16 cellular contexts compared by ENCODE assay signal in the genomic region with DNA sequence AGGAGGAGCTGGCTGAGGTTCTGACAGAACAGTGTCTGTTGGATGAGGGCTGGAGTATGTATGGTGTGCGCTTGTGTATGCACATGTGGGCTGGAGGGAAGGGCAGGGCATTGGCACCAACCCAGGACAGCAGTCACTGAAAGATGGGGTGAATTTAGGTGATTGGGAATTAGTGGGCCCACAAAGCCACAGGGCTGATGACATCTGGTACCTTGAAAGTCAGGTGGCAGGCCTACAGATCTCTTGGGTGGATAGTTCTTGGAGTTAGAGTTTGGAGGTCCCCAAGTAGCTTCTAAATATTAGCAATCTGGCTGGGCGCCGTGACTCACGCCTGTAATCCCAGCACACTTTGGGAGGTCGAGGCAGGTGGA. TPM values are rescaled to one million over a fixed set of nuclear protein-coding genes. Genes with fewer than 3 reads are reported as not detected.
DNase-seq lines count a peak whose midpoint lies in the region; ATAC-seq and TF ChIP-seq lines count a peak whose summit lies in the region.
"Had no signal": no experiment of that assay in that cellular context is flagged by ENCODE, and none has a peak within 500 bp of the region (broad histone marks: within the 10 kb centered on the region; RNA-seq: fewer than 3 reads in every experiment).

No MANE protein-coding gene starts in this region.

- H3K27ac Mint-ChIP-seq in activated naive CD8-positive, alpha-beta T cell: peak overlapping the region; percentile 73
- no peak overlapping the region for H3K27ac Mint-ChIP-seq in activated naive CD8-positive, alpha-beta T cell treated with anti-CD3 and anti-CD28 coated beads, Interleukin-2, amount 50 U/mL, for 24 hours
- H3K27ac Mint-ChIP-seq in activated CD4-positive, alpha-beta memory T cell treated with anti-CD3 and anti-CD28 coated beads for 36 hours: peak overlapping the region; percentile 26
- H3K27ac Mint-ChIP-seq in memory B cell: peak overlapping the region; percentile 1
- peak overlapping the region; percentile 22 for H3K27ac Mint-ChIP-seq in type B pancreatic cell

- no peaks in the 10 kb centered on the region for H3K27me3 ChIP-seq in body of pancreas
- H3K27me3 ChIP-seq: esophagus squamous epithelium, neutrophil had no signal

- H3K9me3 Mint-ChIP-seq in activated naive CD8-positive, alpha-beta T cell (ENCODE audit: low read depth): no peaks in the 10 kb centered on the region
- no peaks in the 10 kb centered on the region for H3K9me3 Mint-ChIP-seq in activated naive CD8-positive, alpha-beta T cell treated with anti-CD3 and anti-CD28 coated beads, Interleukin-2, amount 50 U/mL, for 24 hours
- H3K9me3 Mint-ChIP-seq in activated CD4-positive, alpha-beta memory T cell treated with anti-CD3 and anti-CD28 coated beads for 36 hours: no peaks in the 10 kb centered on the region
- H3K9me3 Mint-ChIP-seq in memory B cell (no peaks in the 10 kb centered on the region), type B pancreatic cell (peaks cover 6% of the 10 kb centered on the region)

- no peak overlapping the region for H3K4me3 Mint-ChIP-seq in activated naive CD8-positive, alpha-beta T cell
- no peak overlapping the region for H3K4me3 Mint-ChIP-seq in activated naive CD8-positive, alpha-beta T cell treated with anti-CD3 and anti-CD28 coated beads, Interleukin-2, amount 50 U/mL, for 24 hours
- H3K4me3 Mint-ChIP-seq in activated CD4-positive, alpha-beta memory T cell treated with anti-CD3 and anti-CD28 coated beads for 36 hours: no peak overlapping the region
- H3K4me3 Mint-ChIP-seq in memory B cell: no peak overlapping the region
- no peak overlapping the region for H3K4me3 Mint-ChIP-seq in type B pancreatic cell

- H3K36me3 ChIP-seq in body of pancreas (replicated peaks in 1 of 2; ENCODE audit: insufficient read depth in 1 of 2, low read depth in 2 of 2): peaks cover 0 to 2% of the 10 kb centered on the region in 2 donors

- ATAC-seq in activated naive CD8-positive, alpha-beta T cell treated with anti-CD3 and anti-CD28 coated beads, Interleukin-2, amount 50 U/mL, for 24 hours: no peak
- ATAC-seq in memory B cell (ENCODE audit: low read depth) (no peak), body of pancreas (no peak)

- TF ChIP-seq CTCF in type B pancreatic cell (conservative IDR thresholded peaks at IDR 0.05) (no peak), body of pancreas (IDR thresholded peaks at IDR 0.05) (no peak)

- no peaks in the 10 kb centered on the region for H3K9me3 ChIP-seq in body of pancreas
- H3K9me3 ChIP-seq: esophagus squamous epithelium, neutrophil had no signal

- WGBS in body of pancreas, 2 donors: 38 to 91% methylated on average over 1 to 5 of the region's 5 CpGs

- no peak for TF ChIP-seq POLR2A in body of pancreas (IDR thresholded peaks at IDR 0.05)

- H3K27ac ChIP-seq in body of pancreas: no peak overlapping the region
- H3K27ac ChIP-seq: esophagus squamous epithelium, neutrophil had no signal

- no peaks in the 10 kb centered on the region for H3K36me3 Mint-ChIP-seq in activated naive CD8-positive, alpha-beta T cell
- peaks cover 10% of the 10 kb centered on the region for H3K36me3 Mint-ChIP-seq in activated naive CD8-positive, alpha-beta T cell treated with anti-CD3 and anti-CD28 coated beads, Interleukin-2, amount 50 U/mL, for 24 hours (ENCODE audit: low read depth)
- H3K36me3 Mint-ChIP-seq in activated CD4-positive, alpha-beta memory T cell treated with anti-CD3 and anti-CD28 coated beads for 36 hours: peaks cover 19% of the 10 kb centered on the region
- H3K36me3 Mint-ChIP-seq in memory B cell (peaks cover 2% of the 10 kb centered on the region), type B pancreatic cell (peaks cover 15% of the 10 kb centered on the region)

- peaks cover 40% of the 10 kb centered on the region for H3K4me1 Mint-ChIP-seq in activated naive CD8-positive, alpha-beta T cell (ENCODE audit: low read depth)
- H3K4me1 Mint-ChIP-seq in activated naive CD8-positive, alpha-beta T cell treated with anti-CD3 and anti-CD28 coated beads, Interleukin-2, amount 50 U/mL, for 24 hours: peaks cover 58% of the 10 kb centered on the region
- H3K4me1 Mint-ChIP-seq in activated CD4-positive, alpha-beta memory T cell treated with anti-CD3 and anti-CD28 coated beads for 36 hours (ENCODE audit: low read depth): peaks cover 45% of the 10 kb centered on the region
- peaks cover 20% of the 10 kb centered on the region for H3K4me1 Mint-ChIP-seq in memory B cell
- peaks cover 24% of the 10 kb centered on the region for H3K4me1 Mint-ChIP-seq in type B pancreatic cell (ENCODE audit: unreplicated experiment)

- intact Hi-C loops in activated CD4-positive, alpha-beta memory T cell treated with anti-CD3 and anti-CD28 coated beads for 36 hours (cut with micrococcal nuclease): loop anchor here (10.0 kb wide), 1 partner anchor 760 kb away; the partner anchor contains the start of gene GFPT1
- intact Hi-C loops in body of pancreas (cut with DNase I): loop anchor here (10.0 kb wide), 1 partner anchor 60 kb away; the partner anchor contains the start of gene PCBP1

- POLR2A ChIA-PET in activated CD4-positive, alpha-beta memory T cell treated with anti-CD3 and anti-CD28 coated beads for 36 hours (lab: Charles Lee): interaction anchor here (0.6 to 4.8 kb wide), 2 partner anchors 41 to 59 kb away, joined by 4 to 86 read pairs; partner anchors contain the start of gene PCBP1

- CTCF ChIA-PET in activated CD4-positive, alpha-beta memory T cell treated with anti-CD3 and anti-CD28 coated beads for 36 hours (lab: Charles Lee): interaction anchor here (0.5 to 1.1 kb wide), 4 partner anchors 12 to 420 kb away, joined by 3 to 4 read pairs (median 3); no protein-coding TSS in a partner anchor

- H3K4me1 ChIP-seq in body of pancreas: peaks cover 26% of the 10 kb centered on the region

- no peak for DNase-seq in activated naive CD8-positive, alpha-beta T cell treated with anti-CD3 and anti-CD28 coated beads, Interleukin-2, amount 50 U/mL, for 24 hours
- DNase-seq in activated CD4-positive, alpha-beta memory T cell treated with anti-CD3 and anti-CD28 coated beads for 36 hours: no peak
- no peak for DNase-seq in memory B cell (ENCODE audit: low spot score in 2 of 2)
- no peak for DNase-seq in type B pancreatic cell (ENCODE audit: extremely low spot score, unreplicated experiment)
- no peak for DNase-seq in body of pancreas
- DNase-seq in NCI-H2107 treated with DMSO at 0.1 percent for 48 hours (lab: John Stamatoyannopoulos, UW; ENCODE audit: unreplicated experiment): no peak
- DNase-seq: amniotic stem cell; central memory CD4-positive, alpha-beta T cell; COR-L47; esophagus squamous epithelium; KBM-7; NCI-H187 treated with DMSO at 0.1 percent for 48 hours; NCI-H226; T1000 had no signal

- no peak overlapping the region for H3K4me3 ChIP-seq in body of pancreas
- H3K4me3 ChIP-seq: esophagus squamous epithelium had no signal

- no peaks in the 10 kb centered on the region for H3K27me3 Mint-ChIP-seq in activated naive CD8-positive, alpha-beta T cell
- peaks cover 2% of the 10 kb centered on the region for H3K27me3 Mint-ChIP-seq in activated naive CD8-positive, alpha-beta T cell treated with anti-CD3 and anti-CD28 coated beads, Interleukin-2, amount 50 U/mL, for 24 hours
- H3K27me3 Mint-ChIP-seq in activated CD4-positive, alpha-beta memory T cell treated with anti-CD3 and anti-CD28 coated beads for 36 hours: no peaks in the 10 kb centered on the region
- no peaks in the 10 kb centered on the region for H3K27me3 Mint-ChIP-seq in memory B cell
- H3K27me3 Mint-ChIP-seq in type B pancreatic cell: peaks cover 3% of the 10 kb centered on the region

RNA-seq across cellular contexts. Expression of gene C2orf42, which starts 45.7 kb away (rescaled TPM):
- 10 to 100 TPM; 23.5 to 23.9 TPM for total RNA-seq in activated CD4-positive, alpha-beta memory T cell treated with anti-CD3 and anti-CD28 coated beads for 36 hours
- 15.5 and 18.8 TPM in 2 replicates for total RNA-seq in type B pancreatic cell (ENCODE audit: low replicate concordance)
- total RNA-seq in body of pancreas: 1 to 10 TPM; 6.3 to 7.0 TPM

RNA-seq across cellular contexts. Expression of gene PCBP1, which starts 57.9 kb away (rescaled TPM):
- total RNA-seq in activated CD4-positive, alpha-beta memory T cell treated with anti-CD3 and anti-CD28 coated beads for 36 hours: 100 to 1,000 TPM; 444 to 449 TPM
- total RNA-seq in type B pancreatic cell (ENCODE audit: low replicate concordance): 316 and 349 TPM in 2 replicates
- 100 to 1,000 TPM in 1 of 2 donors, 10 to 100 TPM in 1; 97.9 to 128 TPM for total RNA-seq in body of pancreas
